Comparison of ENCODE assay signal across 1 cellular context in genomic region chr7:44897299-44897698, GRCh38.
TF ChIP-seq lines count a peak whose summit lies in the region.

No MANE protein-coding gene starts in this region.

TF ChIP-seq in GM12878, 131 proteins besides CTCF, POLR2A, EP300 and RAD21:
- TF ChIP-seq RUNX3 (IDR thresholded peaks at IDR 0.05; ENCODE audit: low read length) = peak; percentile 39; the same call in 1 of the 2 replicates
- TF ChIP-seq RBBP5 (conservative IDR thresholded peaks at IDR 0.05) = no peak
